Comparison of ENCODE assay signal across 8 cellular contexts in genomic region chr10:129465796-129466702, GRCh38. TPM values are rescaled to one million over a fixed set of nuclear protein-coding genes. Genes with fewer than 3 reads are reported as not detected.
DNase-seq lines count a peak whose midpoint lies in the region; ATAC-seq and TF ChIP-seq lines count a peak whose summit lies in the region.

No MANE protein-coding gene starts in this region.

- H3K27ac ChIP-seq in CD4-positive, alpha-beta T cell (ENCODE audit: low read depth, low read length), result no peak overlapping the region
- H3K27ac ChIP-seq in right lobe of liver (peak overlapping the region; percentile 52 to 63 (median 54)), uterus (peak overlapping the region; percentile 80 to 86)

- peaks cover 12% of the 10 kb centered on the region for H3K4me1 ChIP-seq in adipocyte (ENCODE audit: control insufficient read depth, insufficient read depth, low read length)
- peaks cover 0 to 31% (median 9%) of the 10 kb centered on the region in 4 donors for H3K4me1 ChIP-seq in right lobe of liver
- peaks cover 0 to 7% of the 10 kb centered on the region in 2 donors for H3K4me1 ChIP-seq in uterus

- no peak for ATAC-seq in CD4-positive, alpha-beta T cell (ENCODE audit: poor library complexity)
- ATAC-seq in HG02970 (IDR thresholded peaks at IDR 0.05; ENCODE audit: low FRiP score, unreplicated experiment), result peak; percentile 2
- no peak for ATAC-seq in right lobe of liver
- ATAC-seq in GM18505 (IDR thresholded peaks at IDR 0.05; ENCODE audit: unreplicated experiment), result no peak

- H3K4me3 ChIP-seq in adipocyte (ENCODE audit: low read length) (peak overlapping the region; percentile 85), right lobe of liver (peak overlapping the region; percentile 50 to 94 (median 54)), uterus (peak overlapping the region; percentile 71 to 85)

- H3K4me1 Mint-ChIP-seq in CD4-positive, alpha-beta T cell (ENCODE audit: low read depth), result peaks cover 22% of the 10 kb centered on the region

- TF ChIP-seq CTCF in CD4-positive, alpha-beta T cell (IDR thresholded peaks at IDR 0.05), result no peak
- TF ChIP-seq CTCF in right lobe of liver (IDR thresholded peaks at IDR 0.05) (no peak), uterus (IDR thresholded peaks at IDR 0.05) (no peak)

- no peak for DNase-seq in CD4-positive, alpha-beta T cell
- DNase-seq in adipocyte (ENCODE audit: low read depth), result no peak
- no peak for DNase-seq in right lobe of liver
- DNase-seq in uterus, result no peak
- DNase-seq in middle frontal gyrus (ENCODE audit: extremely low spot score, low spot score), result no peak
- no peak for DNase-seq in C1 segment of cervical spinal cord (lab: John Stamatoyannopoulos, UW)

- POLR2A ChIA-PET in CD4-positive, alpha-beta T cell (lab: Charles Lee), result interaction anchor here (1.4 to 3.3 kb wide), 3 partner anchors 430 to 835 kb away, joined by 7 to 26 read pairs (median 12); partner anchors contain the start of gene C10orf143

- no peak for TF ChIP-seq POLR2A in right lobe of liver (IDR thresholded peaks at IDR 0.05)
- no peak for TF ChIP-seq POLR2A in uterus (IDR thresholded peaks at IDR 0.05)
- no peak for TF ChIP-seq POLR2A in GM18505 (IDR thresholded peaks at IDR 0.05; ENCODE audit: borderline replicate concordance, extremely low read depth, insufficient read depth, insufficient read length)

- no peaks in the 10 kb centered on the region for H3K9me3 ChIP-seq in CD4-positive, alpha-beta T cell (ENCODE audit: control insufficient read depth, low read length)
- no peaks in the 10 kb centered on the region for H3K9me3 ChIP-seq in adipocyte (ENCODE audit: control insufficient read depth, low read length)
- no peaks in the 10 kb centered on the region for H3K9me3 ChIP-seq in right lobe of liver
- H3K9me3 ChIP-seq in uterus, result no peaks in the 10 kb centered on the region

- H3K36me3 ChIP-seq in adipocyte (ENCODE audit: control insufficient read depth, insufficient read depth, low read length, severe bottlenecking) (peaks cover 4% of the 10 kb centered on the region), right lobe of liver (no peaks in the 10 kb centered on the region), uterus (no peaks in the 10 kb centered on the region)

- H3K9ac ChIP-seq in adipocyte (ENCODE audit: low read length), result peak overlapping the region; percentile 94

- peak overlapping the region; percentile 70 for H3K4me3 Mint-ChIP-seq in CD4-positive, alpha-beta T cell

- H3K36me3 Mint-ChIP-seq in CD4-positive, alpha-beta T cell (ENCODE audit: low read depth), result peaks cover 9% of the 10 kb centered on the region

- intact Hi-C loops in CD4-positive, alpha-beta T cell (cut with DNase I, micrococcal nuclease), result loop anchor here in 1 of 2 experiments (2.0 to 10.0 kb wide), 7 partner anchors 431 to 1421 kb away; partner anchors contain the start of genes EBF3 and MKI67
- intact Hi-C loops in right lobe of liver (cut with DNase I) (no loop called here), uterus (cut with DNase I; ENCODE audit: low total_unique reads) (no loop called here)

- no CpG with 5 or more reads among the region's 21 CpGs for WGBS in right lobe of liver (ENCODE audit: insufficient coverage, low coverage, low lambda C conversion rate, missing lambda C conversion rate)

- H3K27ac Mint-ChIP-seq in CD4-positive, alpha-beta T cell, result peak overlapping the region; percentile 9

- H3K9me3 Mint-ChIP-seq in CD4-positive, alpha-beta T cell, result no peaks in the 10 kb centered on the region

- CTCF ChIA-PET in CD4-positive, alpha-beta T cell (lab: Charles Lee), result no interaction called here

- H3K27me3 Mint-ChIP-seq in CD4-positive, alpha-beta T cell, result no peaks in the 10 kb centered on the region

- H3K27me3 ChIP-seq in CD4-positive, alpha-beta T cell (ENCODE audit: control insufficient read depth, insufficient read depth, low read length), result no peaks in the 10 kb centered on the region
- H3K27me3 ChIP-seq in adipocyte (replicated peaks; ENCODE audit: control insufficient read depth, insufficient read depth, low read length) (no peaks in the 10 kb centered on the region), right lobe of liver (no peaks in the 10 kb centered on the region), uterus (no peaks in the 10 kb centered on the region)

RNA-seq across cellular contexts. Expression of gene MGMT, which starts 1.0 kb away (rescaled TPM):
- total RNA-seq in CD4-positive, alpha-beta T cell, result 1 to 10 TPM; 9.0 to 9.6 TPM
- total RNA-seq in right lobe of liver (10 to 100 TPM; 36.5 to 53.4 (median 42.3) TPM), uterus (10 to 100 TPM; 10.9 to 37.7 (median 16.0) TPM)
